ENCODE assay signal across 8 cellular contexts in the genomic region with DNA sequence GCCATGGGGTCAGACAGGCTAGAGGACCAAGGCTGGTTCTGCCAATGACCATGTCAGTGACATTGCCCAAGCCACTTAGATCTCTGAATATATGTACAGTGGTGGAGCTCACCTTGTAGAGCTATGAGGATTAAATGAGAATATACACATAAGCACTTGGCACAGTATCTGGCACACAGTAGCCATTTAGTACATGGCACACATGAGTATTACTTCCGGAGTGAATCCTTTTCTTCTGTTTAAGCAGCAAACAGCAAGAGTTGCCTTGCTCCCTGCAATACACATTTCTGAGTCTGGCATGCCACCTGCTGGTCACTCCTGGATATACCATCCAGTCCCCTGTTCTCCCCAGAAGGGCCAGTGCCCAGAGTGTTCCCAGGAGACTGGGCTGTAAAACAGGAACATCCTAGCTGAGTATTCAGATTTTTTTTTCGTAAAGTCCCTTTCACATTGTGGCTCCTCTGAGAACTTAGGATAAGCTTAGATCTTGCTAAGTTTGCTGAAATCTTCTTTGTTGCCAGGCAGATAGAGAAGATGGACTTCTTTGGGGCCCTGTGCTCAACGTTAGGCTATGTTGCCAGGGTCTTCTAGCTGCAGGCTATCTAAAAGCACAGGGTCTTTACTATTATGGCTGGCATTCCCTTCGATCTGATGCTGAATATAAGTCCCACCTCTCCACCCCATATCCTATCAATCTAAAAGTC.
DNase-seq lines count a peak whose midpoint lies in the region; ATAC-seq and TF ChIP-seq lines count a peak whose summit lies in the region.

No MANE protein-coding gene starts in this region.

- DNase-seq in ELR (ENCODE audit: low read depth) (peak; percentile 76), PC-9 (peak; percentile 60 to 75), activated T-helper 1 cell treated with Interleukin-2 at 50 U/mL for 16 hours (ENCODE audit: low read depth) (peak; percentile 15), fibroblast of the conjunctiva (ENCODE audit: low read depth) (peak; percentile 78), nucleus accumbens (lab: John Stamatoyannopoulos, UW) (peak in 55 of 56 donors; percentile 8 to 88 (median 66)), transverse colon (peak; percentile 78)
- peak; percentile 68 for DNase-seq in Jurkat, Clone E6-1 (ENCODE audit: low read depth, low spot score)

- POLR2A ChIA-PET in PC-9 (lab: Charles Lee; ENCODE audit: unreplicated experiment): no interaction called here

- no peak for TF ChIP-seq EP300 in transverse colon (IDR thresholded peaks at IDR 0.05; ENCODE audit: low read depth)

- H3K79me2 ChIP-seq in PC-9 (ENCODE audit: low read depth): no peaks in the 10 kb centered on the region

- H3K4me2 ChIP-seq in PC-9: no peak overlapping the region

- peak; percentile 97 for ATAC-seq in GM21737 (IDR thresholded peaks at IDR 0.05; ENCODE audit: unreplicated experiment)

- in situ Hi-C loops in transverse colon (cut with MboI; ENCODE audit: low pct_ligation_motif_present in 1 of 4, low pct_unique_long_range_greater_than_20kb in 1 of 4, low sequenced_read_pairs in 3 of 4): loop anchor here (5.0 to 10.0 kb wide), 3 partner anchors 450 to 460 kb away; a partner anchor contains a TSS

- H3K36me3 ChIP-seq in PC-9 (ENCODE audit: low read depth) (no peaks in the 10 kb centered on the region), transverse colon (no peaks in the 10 kb centered on the region)

- TF ChIP-seq POLR2A in transverse colon (IDR thresholded peaks at IDR 0.05): no peak

- H3K9me3 ChIP-seq in PC-9 (ENCODE audit: insufficient read depth, low read depth): no peaks in the 10 kb centered on the region
- H3K9me3 ChIP-seq in transverse colon: no peaks in the 10 kb centered on the region

- no peaks in the 10 kb centered on the region for H3K27me3 ChIP-seq in PC-9 (ENCODE audit: insufficient read depth, low read depth)
- no peaks in the 10 kb centered on the region for H3K27me3 ChIP-seq in transverse colon

- no peaks in the 10 kb centered on the region for H3K4me1 ChIP-seq in PC-9 (replicated peaks; ENCODE audit: insufficient read depth)
- peaks cover 0 to 8% (median 5%) of the 10 kb centered on the region in 4 donors for H3K4me1 ChIP-seq in transverse colon

- TF ChIP-seq CTCF in PC-9 (conservative IDR thresholded peaks at IDR 0.05) (peak; percentile 87), transverse colon (IDR thresholded peaks at IDR 0.05) (peak; percentile 78 to 85 (median 81))

- 23 to 28% methylated on average over 3 to 4 of the region's 4 CpGs for WGBS in transverse colon (ENCODE audit: low coverage in 1 of 2), 2 donors

- no peak overlapping the region for H3K4me3 ChIP-seq in Jurkat, Clone E6-1 (ENCODE audit: low read length)
- H3K4me3 ChIP-seq in PC-9: no peak overlapping the region
- no peak overlapping the region for H3K4me3 ChIP-seq in transverse colon

- CTCF ChIA-PET in PC-9 (lab: Charles Lee): no interaction called here

- no peak overlapping the region for H2AFZ ChIP-seq in PC-9

- no peaks in the 10 kb centered on the region for H3K9me2 ChIP-seq in PC-9 (ENCODE audit: insufficient read depth)

- no TSS peak for BruUV-seq in PC-9 (replicated peaks; lab: Mats Ljungman, UMichigan)

- intact Hi-C loops in PC-9 (cut with micrococcal nuclease; ENCODE audit: unreplicated experiment) (loop anchor here (1.0 kb wide), 4 partner anchors 85 to 1133 kb away; a partner anchor contains a TSS), transverse colon (cut with DNase I; ENCODE audit: low total_unique reads) (loop anchor here (5.0 kb wide), 1 partner anchor 452 kb away; no protein-coding TSS in a partner anchor)

- H4K20me1 ChIP-seq in PC-9 (ENCODE audit: insufficient read depth): no peaks in the 10 kb centered on the region

- H3F3A ChIP-seq in PC-9 (ENCODE audit: insufficient read depth, low read depth): no peaks in the 10 kb centered on the region

- H3K27ac ChIP-seq in PC-9: no peak overlapping the region
- H3K27ac ChIP-seq in transverse colon: no peak overlapping the region

Comparison
In these comparisons a context has a peak if more than half of its experiments do, and no peak if none do; other contexts are left out.
1. DNase-seq: peak in every context shown above with its lines; median percentile 78 in fibroblast of the conjunctiva; 78 in transverse colon; 76 in ELR; 68 in Jurkat, Clone E6-1; 68 in PC-9; 66 in nucleus accumbens; 15 in activated T-helper 1 cell treated with Interleukin-2 at 50 U/mL for 16 hours.